Comparison of ENCODE assay signal across 31 cellular contexts in the genomic region with DNA sequence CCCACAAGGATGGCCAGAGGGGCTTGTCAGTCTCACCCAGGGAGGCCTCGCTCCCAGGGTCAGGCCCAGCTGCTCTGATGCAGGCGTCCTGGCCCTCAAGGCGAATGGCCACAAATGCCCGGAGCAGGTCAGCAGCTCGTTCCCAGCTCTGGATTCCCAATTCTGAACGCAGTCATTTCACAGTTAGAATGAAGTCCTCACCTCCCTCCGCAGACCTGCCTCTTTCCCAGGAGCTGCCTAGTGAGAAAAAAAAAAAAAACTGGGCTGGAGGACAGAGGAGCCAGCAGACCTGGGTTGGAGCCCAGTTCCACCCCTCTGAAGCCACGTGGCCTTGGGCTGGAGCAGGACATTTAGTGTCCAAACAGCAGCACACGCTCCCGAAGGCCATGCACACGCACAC.
DNase-seq lines count a peak whose midpoint lies in the region; ATAC-seq and TF ChIP-seq lines count a peak whose summit lies in the region.
"Had no signal": no experiment of that assay in that cellular context is flagged by ENCODE, and none has a peak within 500 bp of the region (broad histone marks: within the 10 kb centered on the region; RNA-seq: fewer than 3 reads in every experiment).

No MANE protein-coding gene starts in this region.

- H2AFZ ChIP-seq in H9 (ENCODE audit: low read length), result no peak overlapping the region
- H2AFZ ChIP-seq: neural progenitor cell had no signal

- H3K9me3 Mint-ChIP-seq in H9, result peaks cover 2 to 12% of the 10 kb centered on the region in 2 experiments; a peak in 4 of 5 replicates
- H3K9me3 Mint-ChIP-seq in activated T-helper 17 cell treated with anti-CD3 and anti-CD28 coated beads, Interleukin-2, amount 50 U/mL, for 72 hours, result no peaks in the 10 kb centered on the region
- H3K9me3 Mint-ChIP-seq: activated CD4-positive, alpha-beta memory T cell treated with anti-CD3 and anti-CD28 coated beads for 36 hours; activated T-helper 2 cell treated with anti-CD3 and anti-CD28 coated beads, Interferon-gamma antibody, Interleukin-2, Interleukin-4, amounts not matched to agents 10 μg/mL and 5 μg/mL and 100 μg/mL, durations not matched to agents 14 hours and 24 hours and 36 hours had no signal

- H3K9me3 ChIP-seq in H9 (ENCODE audit: control insufficient read depth, low read depth, low read length) (no peaks in the 10 kb centered on the region), WERI-Rb-1 (ENCODE audit: severe bottlenecking) (no peaks in the 10 kb centered on the region), spleen (peaks cover 0 to 13% (median 3%) of the 10 kb centered on the region in 8 donors)
- H3K9me3 ChIP-seq: psoas muscle, SJSA1, transverse colon had no signal

- no peaks in the 10 kb centered on the region; the same call in 1 of the 2 replicates for H3K27me3 ChIP-seq in H9 (ENCODE audit: insufficient read depth, low read length)
- H3K27me3 ChIP-seq in WERI-Rb-1 (ENCODE audit: insufficient read depth, low read depth, severe bottlenecking), result peaks cover 7% of the 10 kb centered on the region
- peaks cover 0 to 47% (median 0%) of the 10 kb centered on the region in 7 donors for H3K27me3 ChIP-seq in spleen (replicated peaks in 1 of 7)
- H3K27me3 ChIP-seq: neural progenitor cell, SJSA1, transverse colon had no signal

- no peak for TF ChIP-seq POLR2A in spleen (IDR thresholded peaks at IDR 0.05)

- peaks cover 0 to 8% (median 2%) of the 10 kb centered on the region in 3 experiments; a peak in 5 of 7 replicates for H3K36me3 Mint-ChIP-seq in H9 (ENCODE audit: insufficient read depth in 1 of 3, low read depth in 3 of 3)
- no peaks in the 10 kb centered on the region for H3K36me3 Mint-ChIP-seq in activated T-helper 17 cell treated with anti-CD3 and anti-CD28 coated beads, Interleukin-2, amount 50 U/mL, for 72 hours (ENCODE audit: low read depth)
- H3K36me3 Mint-ChIP-seq: activated CD4-positive, alpha-beta memory T cell treated with anti-CD3 and anti-CD28 coated beads for 36 hours; brain; neural progenitor cell had no signal

- H4K91ac ChIP-seq in H9 (ENCODE audit: insufficient read length, low read depth, low read length), result no peak overlapping the region

- no peak overlapping the region for H3K4ac ChIP-seq in H9 (ENCODE audit: low read depth, low read length)

- no CpG with 5 or more reads among the region's 11 CpGs for WGBS in H9 (ENCODE audit: extremely low coverage, insufficient read length, low lambda C conversion rate)
- WGBS in spleen, 5 donors, result 70 to 91% (median 78%) methylated on average over 10 to 11 of the region's 11 CpGs

- peaks cover 11% of the 10 kb centered on the region for H3K27me3 Mint-ChIP-seq in H9 (ENCODE audit: low read depth)
- peaks cover 22% of the 10 kb centered on the region for H3K27me3 Mint-ChIP-seq in activated T-helper 17 cell treated with anti-CD3 and anti-CD28 coated beads, Interleukin-2, amount 50 U/mL, for 72 hours

- no peak overlapping the region for H3K27ac ChIP-seq in H9 (ENCODE audit: insufficient read length, low read depth, low read length)
- H3K27ac ChIP-seq in WERI-Rb-1, result no peak overlapping the region
- H3K27ac ChIP-seq in spleen, result no peak overlapping the region
- H3K27ac ChIP-seq: epithelial cell of prostate, neural progenitor cell, psoas muscle, SJSA1, skin epidermis, transverse colon had no signal

- H4K5ac ChIP-seq in H9 (ENCODE audit: insufficient read length, low read depth, low read length), result no peak overlapping the region

- H3K23me2 ChIP-seq in H9 (ENCODE audit: insufficient read length, low read depth, low read length, poor library complexity, severe bottlenecking), result no peaks in the 10 kb centered on the region

- H3K36me3 ChIP-seq in WERI-Rb-1, result no peaks in the 10 kb centered on the region
- H3K36me3 ChIP-seq in spleen, result no peaks in the 10 kb centered on the region
- H3K36me3 ChIP-seq: neural progenitor cell, SJSA1, transverse colon had no signal

- H3K79me1 ChIP-seq in H9 (ENCODE audit: insufficient read depth, low read depth, low read length, poor library complexity, severe bottlenecking), result no peaks in the 10 kb centered on the region

- H3K18ac ChIP-seq in H9 (ENCODE audit: insufficient read length, low read depth, low read length), result no peak overlapping the region

- no peak overlapping the region for H2BK120ac ChIP-seq in H9 (ENCODE audit: low read depth, low read length, poor library complexity, severe bottlenecking)

- H2BK12ac ChIP-seq in H9 (ENCODE audit: insufficient read length, low read depth, low read length), result no peak overlapping the region

- TF ChIP-seq CTCF in H9 (conservative IDR thresholded peaks at IDR 0.05), result no peak
- no peak for TF ChIP-seq CTCF in WERI-Rb-1 (IDR thresholded peaks at IDR 0.05; ENCODE audit: low read depth, low read length)
- TF ChIP-seq CTCF in spleen (IDR thresholded peaks at IDR 0.05 in 8 of 11, conservative IDR thresholded peaks at IDR 0.05 in 3 of 11), result no peak

- DNase-seq in H9 (peak; percentile 11), WERI-Rb-1 (peak; percentile 1), left lobe of liver (ENCODE audit: low spot score) (peak; percentile 72), spleen (peak; percentile 29)
- DNase-seq: activated CD4-positive, alpha-beta memory T cell treated with anti-CD3 and anti-CD28 coated beads for 36 hours; C1 segment of cervical spinal cord; COR-L47; DMS79; effector CD8-positive, alpha-beta T cell; GDM1; mesenchymal stem cell; NCI-H1048; NCI-H187 treated with DMSO at 0.1 percent for 48 hours; NCI-H526 treated with DMSO at 0.1 percent for 48 hours; psoas muscle; stimulated activated CD4-positive, alpha-beta T cell treated with anti-CD3 and anti-CD28 coated beads, Interleukin-1b, Interleukin-23, amount 100 ng/mL, for 48 hours; stimulated activated CD8-positive, alpha-beta memory T cell treated with anti-CD3 and anti-CD28 coated beads, Interleukin-4, amount 100 ng/mL, for 48 hours; stimulated activated naive CD8-positive, alpha-beta T cell treated with anti-CD3 and anti-CD28 coated beads, Interleukin-15, amount 100 ng/mL, for 72 hours; T-helper 1 cell had no signal

- H2BK20ac ChIP-seq in H9 (ENCODE audit: low read depth, low read length, poor library complexity, severe bottlenecking), result no peak overlapping the region

- H3K4me1 ChIP-seq in H9 (ENCODE audit: insufficient read depth, low read length) (no peaks in the 10 kb centered on the region), spleen (no peaks in the 10 kb centered on the region)
- H3K4me1 ChIP-seq: psoas muscle, SJSA1 had no signal

- intact Hi-C loops in spleen (cut with DNase I; ENCODE audit: low total_unique reads), result no loop called here

- H3K56ac ChIP-seq in H9 (ENCODE audit: insufficient read length, low read depth, low read length), result no peak overlapping the region

- ATAC-seq in left lobe of liver, result peak; percentile 77
- ATAC-seq in activated T-helper 17 cell treated with anti-CD3 and anti-CD28 coated beads, Interleukin-2, amount 50 U/mL, for 72 hours (replicated peaks), result no peak
- ATAC-seq in HG03039 (IDR thresholded peaks at IDR 0.05; ENCODE audit: unreplicated experiment), result no peak
- no peak for ATAC-seq in GM21528 (IDR thresholded peaks at IDR 0.05; ENCODE audit: low FRiP score, unreplicated experiment)
- ATAC-seq: activated CD4-positive, CD25-positive, alpha-beta regulatory T cell treated with anti-CD3 and anti-CD28 coated beads, Interleukin-2, amount 50 U/mL, for 24 hours; Panc1; psoas muscle; stimulated activated naive CD8-positive, alpha-beta T cell treated with anti-CD3 and anti-CD28 coated beads, Interleukin-15, amount 100 ng/mL, for 72 hours had no signal

- no peak overlapping the region for H3K4me3 Mint-ChIP-seq in H9
- no peak overlapping the region for H3K4me3 Mint-ChIP-seq in activated T-helper 17 cell treated with anti-CD3 and anti-CD28 coated beads, Interleukin-2, amount 50 U/mL, for 72 hours
- H3K4me3 Mint-ChIP-seq: activated CD4-positive, alpha-beta memory T cell treated with anti-CD3 and anti-CD28 coated beads for 36 hours; brain; neural progenitor cell; stimulated activated naive CD8-positive, alpha-beta T cell treated with anti-CD3 and anti-CD28 coated beads, Interleukin-15, amount 100 ng/mL, for 72 hours had no signal

- H2BK15ac ChIP-seq in H9 (ENCODE audit: low read depth, low read length), result no peak overlapping the region

- no peak overlapping the region for H4K8ac ChIP-seq in H9 (replicated peaks; ENCODE audit: insufficient read length, low read depth, low read length)

- H3K14ac ChIP-seq in H9 (ENCODE audit: insufficient read depth, low read length), result no peak overlapping the region; the same call in 1 of the 2 replicates

- no peak overlapping the region for H3K4me2 ChIP-seq in H9 (ENCODE audit: insufficient read depth, insufficient read length, low read length)
- H3K4me2 ChIP-seq: neural progenitor cell had no signal

- no peak overlapping the region for H2AK5ac ChIP-seq in H9 (ENCODE audit: insufficient read length, low read length)

- no peaks in the 10 kb centered on the region for H4K20me1 ChIP-seq in H9 (ENCODE audit: control insufficient read depth, insufficient read depth, insufficient read length)

- no peak overlapping the region for H3K4me3 ChIP-seq in WERI-Rb-1 (ENCODE audit: low read depth, low read length)
- H3K4me3 ChIP-seq in spleen, result no peak overlapping the region
- H3K4me3 ChIP-seq: neural progenitor cell, psoas muscle, SJSA1, skin epidermis, transverse colon had no signal

- no peak overlapping the region for H3K9ac ChIP-seq in H9 (ENCODE audit: extremely low read depth, insufficient read length, low read length)
- H3K9ac ChIP-seq: neural progenitor cell had no signal

- H2BK5ac ChIP-seq in H9 (ENCODE audit: insufficient read length, low read length), result no peak overlapping the region

- no peak overlapping the region for H3K27ac Mint-ChIP-seq in H9
- no peak overlapping the region for H3K27ac Mint-ChIP-seq in activated T-helper 17 cell treated with anti-CD3 and anti-CD28 coated beads, Interleukin-2, amount 50 U/mL, for 72 hours
- H3K27ac Mint-ChIP-seq: activated CD4-positive, alpha-beta memory T cell treated with anti-CD3 and anti-CD28 coated beads for 36 hours; activated T-helper 2 cell treated with anti-CD3 and anti-CD28 coated beads, Interferon-gamma antibody, Interleukin-2, Interleukin-4, amounts not matched to agents 10 μg/mL and 5 μg/mL and 100 μg/mL, durations not matched to agents 14 hours and 24 hours and 36 hours; stimulated activated naive CD8-positive, alpha-beta T cell treated with anti-CD3 and anti-CD28 coated beads, Interleukin-15, amount 100 ng/mL, for 72 hours had no signal

- no peaks in the 10 kb centered on the region for H3K79me2 ChIP-seq in H9 (ENCODE audit: insufficient read depth, low read length)

- no peak overlapping the region for H3T11ph ChIP-seq in H9 (ENCODE audit: low read length)

- peaks cover 17 to 28% of the 10 kb centered on the region in 2 experiments for H3K4me1 Mint-ChIP-seq in H9
- H3K4me1 Mint-ChIP-seq in activated T-helper 17 cell treated with anti-CD3 and anti-CD28 coated beads, Interleukin-2, amount 50 U/mL, for 72 hours, result no peaks in the 10 kb centered on the region
- H3K4me1 Mint-ChIP-seq: stimulated activated naive CD8-positive, alpha-beta T cell treated with anti-CD3 and anti-CD28 coated beads, Interleukin-15, amount 100 ng/mL, for 72 hours had no signal

- H3K23ac ChIP-seq in H9 (ENCODE audit: insufficient read length, low read depth, low read length), result no peak overlapping the region

Comparison
In these comparisons a context has a peak if more than half of its experiments do, and no peak if none do; other contexts are left out.
1. DNase-seq: peak in every context shown above with its lines; median percentile 72 in left lobe of liver; 29 in spleen; 11 in H9; 1 in WERI-Rb-1.